ENCODE assay signal across 17 cellular contexts in the genomic region with DNA sequence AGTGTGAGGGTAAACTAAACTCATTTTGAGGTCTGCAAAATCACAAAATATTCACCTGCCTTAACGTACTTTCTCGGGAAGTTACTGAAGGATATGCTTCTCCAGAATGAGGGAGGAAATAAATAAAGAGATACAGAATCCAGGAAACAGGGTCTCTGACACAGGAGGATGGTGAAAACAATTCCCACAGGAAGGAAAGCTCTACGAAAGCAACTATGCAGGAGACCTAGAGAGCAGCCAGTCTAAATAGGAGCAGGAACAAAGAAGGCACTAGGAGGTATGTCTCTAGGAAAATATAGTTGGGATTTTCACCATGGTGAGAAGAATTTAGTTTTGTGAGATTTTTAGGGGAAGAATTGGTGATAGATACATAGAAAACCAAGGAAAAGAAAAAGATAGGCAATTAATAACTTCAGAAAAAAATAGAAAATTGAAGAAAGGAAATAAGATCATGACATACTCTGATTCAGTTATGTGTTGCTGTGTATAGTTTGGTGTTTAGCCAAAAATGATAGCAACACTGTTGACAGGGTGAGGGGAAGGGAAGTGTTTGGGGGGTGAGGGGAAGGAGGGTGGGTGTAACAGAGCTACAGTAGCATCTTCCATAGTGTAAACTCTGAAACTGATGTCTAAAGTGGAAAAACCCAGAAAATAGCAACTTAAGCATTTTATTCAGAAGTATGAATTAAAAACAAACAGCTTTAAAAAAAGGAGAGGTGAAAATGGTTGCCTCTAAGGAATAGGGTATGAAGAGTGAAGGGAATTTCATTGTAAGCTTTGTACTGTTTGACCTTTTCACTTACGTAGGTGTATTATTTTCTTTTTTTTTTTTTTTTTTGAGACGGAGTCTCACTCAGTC. TPM values are rescaled to one million over a fixed set of nuclear protein-coding genes. Genes with fewer than 3 reads are reported as not detected.
DNase-seq lines count a peak whose midpoint lies in the region; ATAC-seq, FAIRE-seq and TF ChIP-seq lines count a peak whose summit lies in the region.
"Had no signal": no experiment of that assay in that cellular context is flagged by ENCODE, and none has a peak within 500 bp of the region (broad histone marks: within the 10 kb centered on the region; RNA-seq: fewer than 3 reads in every experiment).

No MANE protein-coding gene starts in this region.

- H3K79me2 ChIP-seq in GM23338 (replicated peaks; ENCODE audit: insufficient read depth) (no peaks in the 10 kb centered on the region), endothelial cell of umbilical vein (ENCODE audit: control insufficient read depth, insufficient read depth, low read length) (no peaks in the 10 kb centered on the region), hepatocyte (peaks cover 9% of the 10 kb centered on the region)

- ATAC-seq in GM23338 (no peak; the same call in 2 of the 3 replicates), WTC11 (no peak), HG03442 (IDR thresholded peaks at IDR 0.05; ENCODE audit: unreplicated experiment) (no peak)
- no peak for ATAC-seq in activated CD4-positive, CD25-positive, alpha-beta regulatory T cell treated with anti-CD3 and anti-CD28 coated beads, Interleukin-2, amount 50 U/mL, for 24 hours
- ATAC-seq: HCT116 had no signal

- BruUV-seq in endothelial cell of umbilical vein (replicated peaks; lab: Mats Ljungman, UMichigan), result TSS peak; percentile 21

- dilution Hi-C loops in endothelial cell of umbilical vein (cut with MboI; ENCODE audit: extremely low pct_ligation_motif_present, low sequenced_read_pairs), result no loop called here

- peaks cover 11% of the 10 kb centered on the region; the same call in 2 of the 3 replicates for H3K36me3 Mint-ChIP-seq in GM23338 (ENCODE audit: low read depth)
- H3K36me3 Mint-ChIP-seq in WTC11, result peaks cover 9% of the 10 kb centered on the region
- peaks cover 18 to 39% of the 10 kb centered on the region in 2 donors for H3K36me3 Mint-ChIP-seq in CD4-positive, alpha-beta memory T cell

- POLR2A ChIA-PET in WTC11 (lab: Charles Lee), result interaction anchor here (0.7 kb wide), 2 partner anchors 88 to 1808 kb away, joined by 3 to 6 read pairs; no protein-coding TSS in a partner anchor
- POLR2A ChIA-PET in endothelial cell of umbilical vein (lab: Charles Lee), result no interaction called here
- POLR2A ChIA-PET in CD4-positive, alpha-beta memory T cell (lab: Charles Lee; ENCODE audit: partially characterized antibody), result no interaction called here

- no peaks in the 10 kb centered on the region; the same call in 1 of the 2 replicates for H4K20me1 ChIP-seq in GM23338 (replicated peaks; ENCODE audit: insufficient read depth)
- H4K20me1 ChIP-seq in endothelial cell of umbilical vein (replicated peaks; ENCODE audit: control insufficient read depth, extremely low read depth, insufficient read depth, low read length), result no peaks in the 10 kb centered on the region
- no peaks in the 10 kb centered on the region for H4K20me1 ChIP-seq in hepatocyte (ENCODE audit: insufficient read depth, poor library complexity, severe bottlenecking)

- H3F3A ChIP-seq in GM23338 (replicated peaks; ENCODE audit: low read depth), result no peaks in the 10 kb centered on the region

- no peaks in the 10 kb centered on the region for H3K27me3 Mint-ChIP-seq in GM23338 (ENCODE audit: insufficient read depth, low read depth, poor library complexity)
- H3K27me3 Mint-ChIP-seq in WTC11 (ENCODE audit: low read depth), result no peaks in the 10 kb centered on the region
- H3K27me3 Mint-ChIP-seq in CD4-positive, alpha-beta memory T cell, result no peaks in the 10 kb centered on the region

- H3K9me2 ChIP-seq in GM23338 (ENCODE audit: insufficient read depth), result no peaks in the 10 kb centered on the region
- H3K9me2 ChIP-seq in hepatocyte (replicated peaks; ENCODE audit: insufficient read depth), result no peaks in the 10 kb centered on the region

- H3K4me1 ChIP-seq in GM23338 (ENCODE audit: insufficient read depth) (no peaks in the 10 kb centered on the region), endothelial cell of umbilical vein (ENCODE audit: control insufficient read depth, extremely low read depth, insufficient read depth, low read length) (peaks cover 8% of the 10 kb centered on the region), stomach (peaks cover 0 to 62% (median 20%) of the 10 kb centered on the region in 4 donors), hepatocyte (ENCODE audit: insufficient read depth) (peaks cover 8% of the 10 kb centered on the region)
- H3K4me1 ChIP-seq in CD4-positive, alpha-beta memory T cell (ENCODE audit: insufficient read depth, low read length), result no peaks in the 10 kb centered on the region
- H3K4me1 ChIP-seq: Peyer's patch had no signal

- CTCF ChIA-PET in WTC11 (lab: Charles Lee), result interaction anchor here (1.3 kb wide), 1 partner anchor 306 kb away, joined by 4 read pairs; no protein-coding TSS in a partner anchor
- CTCF ChIA-PET in endothelial cell of umbilical vein (lab: Charles Lee), result interaction anchor here (0.9 to 1.6 kb wide), 2 partner anchors 17 to 31 kb away, joined by 3 to 4 read pairs; no protein-coding TSS in a partner anchor
- CTCF ChIA-PET in CD4-positive, alpha-beta memory T cell (lab: Charles Lee; ENCODE audit: partially characterized antibody), result no interaction called here

- H3K27me3 ChIP-seq in GM23338 (ENCODE audit: insufficient read depth) (no peaks in the 10 kb centered on the region), endothelial cell of umbilical vein (ENCODE audit: control insufficient read depth in 2 of 2, insufficient read depth in 2 of 2, low read length in 2 of 2) (no peaks in the 10 kb centered on the region), stomach (no peaks in the 10 kb centered on the region), hepatocyte (no peaks in the 10 kb centered on the region)
- H3K27me3 ChIP-seq in CD4-positive, alpha-beta memory T cell (ENCODE audit: insufficient read depth, low read length), result no peaks in the 10 kb centered on the region
- H3K27me3 ChIP-seq: Peyer's patch had no signal

- H3K9me3 Mint-ChIP-seq in GM23338 (no peaks in the 10 kb centered on the region), WTC11 (no peaks in the 10 kb centered on the region)
- H3K9me3 Mint-ChIP-seq in CD4-positive, alpha-beta memory T cell, result peaks cover 0 to 2% (median 0%) of the 10 kb centered on the region in 8 donors

- H3K27ac Mint-ChIP-seq in GM23338 (peak overlapping the region; percentile 59), WTC11 (peak overlapping the region; percentile 42; the same call in 1 of the 2 replicates)
- H3K27ac Mint-ChIP-seq in CD4-positive, alpha-beta memory T cell, result peak overlapping the region in 1 of 7 donors; percentile 6

- H3K9ac ChIP-seq in endothelial cell of umbilical vein (replicated peaks; ENCODE audit: extremely low read depth, insufficient read depth, low read length), result peak overlapping the region; percentile 12

- H2AFZ ChIP-seq in GM23338 (no peak overlapping the region), endothelial cell of umbilical vein (ENCODE audit: low read depth, low read length) (no peak overlapping the region), hepatocyte (no peak overlapping the region)

- H3K9me3 ChIP-seq in endothelial cell of umbilical vein (replicated peaks; ENCODE audit: control insufficient read depth, insufficient read depth, low read length), result no peaks in the 10 kb centered on the region
- peaks cover 0 to 5% (median 0%) of the 10 kb centered on the region in 4 donors for H3K9me3 ChIP-seq in stomach
- no peaks in the 10 kb centered on the region for H3K9me3 ChIP-seq in CD4-positive, alpha-beta memory T cell (ENCODE audit: control insufficient read depth in 1 of 2, low read length in 2 of 2)
- no peaks in the 10 kb centered on the region for H3K9me3 ChIP-seq in hepatocyte (ENCODE audit: low read depth)
- H3K9me3 ChIP-seq: Peyer's patch had no signal

- TF ChIP-seq CTCF in GM23338 (conservative IDR thresholded peaks at IDR 0.05; ENCODE audit: low read depth in 2 of 2) (no peak), WTC11 (IDR thresholded peaks at IDR 0.05) (no peak), endothelial cell of umbilical vein (IDR thresholded peaks at IDR 0.05; ENCODE audit: extremely low read depth in 1 of 2, insufficient read depth in 1 of 2, low read depth in 1 of 2, low read length in 2 of 2) (no peak), stomach (IDR thresholded peaks at IDR 0.05) (no peak), hepatocyte (IDR thresholded peaks at IDR 0.05; ENCODE audit: poor library complexity) (no peak)

- H3K4me1 Mint-ChIP-seq in GM23338, result no peaks in the 10 kb centered on the region; the same call in 2 of the 3 replicates
- no peaks in the 10 kb centered on the region for H3K4me1 Mint-ChIP-seq in WTC11
- H3K4me1 Mint-ChIP-seq in CD4-positive, alpha-beta memory T cell, result peaks cover 0 to 5% (median 1%) of the 10 kb centered on the region in 4 donors

- intact Hi-C loops in endothelial cell of umbilical vein (cut with micrococcal nuclease), result no loop called here
- intact Hi-C loops in stomach (cut with DNase I; ENCODE audit: low total_unique reads), result no loop called here
- intact Hi-C loops in CD4-positive, alpha-beta memory T cell (cut with micrococcal nuclease), result no loop called here

- H3K4me3 ChIP-seq in GM23338, result no peak overlapping the region
- H3K4me3 ChIP-seq in endothelial cell of umbilical vein (replicated peaks in 1 of 3; ENCODE audit: insufficient read depth in 1 of 3, low read depth in 1 of 3, low read length in 3 of 3), result no peak overlapping the region
- H3K4me3 ChIP-seq in stomach, result no peak overlapping the region
- H3K4me3 ChIP-seq in CD4-positive, alpha-beta memory T cell (ENCODE audit: low read length in 2 of 2), result no peak overlapping the region
- H3K4me3 ChIP-seq in hepatocyte, result no peak overlapping the region
- H3K4me3 ChIP-seq: Peyer's patch, SK-N-MC had no signal

- WGBS in stomach, 5 donors, result 88 to 94% (median 92%) methylated on average over 5 of the region's 5 CpGs
- over 99% methylated on average over 5 of the region's 5 CpGs for WGBS in hepatocyte (ENCODE audit: low lambda C conversion rate, missing lambda C conversion rate)

- no peak for TF ChIP-seq EP300 in stomach (IDR thresholded peaks at IDR 0.05)

- H3K4me2 ChIP-seq in GM23338 (no peak overlapping the region), endothelial cell of umbilical vein (ENCODE audit: insufficient read depth, low read length) (no peak overlapping the region), hepatocyte (no peak overlapping the region)

- H3K9me1 ChIP-seq in endothelial cell of umbilical vein (replicated peaks; ENCODE audit: control insufficient read depth, extremely low read depth, insufficient read depth, low read length), result no peaks in the 10 kb centered on the region

- H3K36me3 ChIP-seq in GM23338 (ENCODE audit: insufficient read depth), result no peaks in the 10 kb centered on the region
- H3K36me3 ChIP-seq in endothelial cell of umbilical vein (ENCODE audit: control insufficient read depth in 2 of 2, extremely low read depth in 1 of 2, insufficient read depth in 2 of 2, low read length in 2 of 2), result no peaks in the 10 kb centered on the region
- H3K36me3 ChIP-seq in stomach, result peaks cover 0 to 15% (median 8%) of the 10 kb centered on the region in 4 donors
- no peaks in the 10 kb centered on the region for H3K36me3 ChIP-seq in CD4-positive, alpha-beta memory T cell (ENCODE audit: insufficient read depth, low read length)
- H3K36me3 ChIP-seq in hepatocyte (replicated peaks; ENCODE audit: insufficient read depth, low read depth), result no peaks in the 10 kb centered on the region
- H3K36me3 ChIP-seq: Peyer's patch had no signal

- no peak overlapping the region for H3K4me3 Mint-ChIP-seq in GM23338
- H3K4me3 Mint-ChIP-seq in WTC11, result no peak overlapping the region
- H3K4me3 Mint-ChIP-seq in CD4-positive, alpha-beta memory T cell, result no peak overlapping the region

- no peak for FAIRE-seq in endothelial cell of umbilical vein (lab: Jason Lieb, UNC)

- TF ChIP-seq POLR2A in endothelial cell of umbilical vein (IDR thresholded peaks at IDR 0.05; ENCODE audit: low read depth, low read length) (no peak), stomach (IDR thresholded peaks at IDR 0.05) (no peak)

- H3K27ac ChIP-seq in GM23338 (ENCODE audit: low read depth), result 0 out of 2 replicates have a peak overlapping the region, but pooled peaks have one; percentile 24
- peak overlapping the region; percentile 24 for H3K27ac ChIP-seq in endothelial cell of umbilical vein (ENCODE audit: insufficient read depth, low read depth, low read length)
- peak overlapping the region in 3 of 5 donors; percentile 19 to 68 (median 35) for H3K27ac ChIP-seq in stomach
- no peak overlapping the region for H3K27ac ChIP-seq in CD4-positive, alpha-beta memory T cell (ENCODE audit: low read depth, low read length)
- H3K27ac ChIP-seq in hepatocyte, result no peak overlapping the region
- H3K27ac ChIP-seq: C4-2B, Peyer's patch, SK-N-MC had no signal

- DNase-seq in GM23338 (ENCODE audit: low spot score) (no peak), WTC11 (ENCODE audit: low spot score) (no peak), endothelial cell of umbilical vein (ENCODE audit: low read depth, low spot score) (peak; percentile 68), stomach (no peak), hepatocyte (ENCODE audit: low spot score) (no peak)
- no peak for DNase-seq in CD4-positive, alpha-beta memory T cell
- DNase-seq: COR-L47, MM.1S, NCI-H1092 treated with DMSO at 0.1 percent for 48 hours, NCI-H524, Peyer's patch, Right ventricle myocardium superior had no signal

RNA-seq across cellular contexts. Expression of a gene that starts 9.8 kb away (rescaled TPM):
- total RNA-seq in GM23338 (2014; rRNA removed; shearing (Covaris generic)), result 0.90 and 1.9 TPM in 2 replicates
- polyA plus RNA-seq in GM23338 (2016; fragmentation: Nextera tagmentation; extraction: Ambion mirVana) (0.24 TPM in 1 of 2 replicates, not detected in the other), endothelial cell of umbilical vein (0.36 and 0.62 TPM in 2 replicates), stomach (not detected), hepatocyte (0.75 TPM in 1 of 2 replicates, not detected in the other)
- total RNA-seq in WTC11 (2021) (0.63 to 0.66 TPM in 2 of 3 replicates, not detected in the other), endothelial cell of umbilical vein (2.4 and 2.7 TPM in 2 replicates), stomach (1 to 10 TPM in 1 of 5 donors, not detected in 4; 7.0 TPM), hepatocyte (0.50 and 2.2 TPM in 2 replicates)
- 0.08 TPM in 1 of 2 replicates, not detected in the other for polyA plus RNA-seq in endothelial cell of umbilical vein (2011; cell fraction: cytosol; rRNA removed)
- polyA plus RNA-seq in endothelial cell of umbilical vein (2011; cell fraction: nucleus; rRNA removed), result 0.78 and 3.1 TPM in 2 replicates
- polyA plus RNA-seq in endothelial cell of umbilical vein (2012), result not detected in 2 replicates
- 32.6 and 32.7 TPM in 2 replicates for polyA minus RNA-seq in endothelial cell of umbilical vein
- 1.4 TPM for polyA minus RNA-seq in endothelial cell of umbilical vein (2011; cell fraction: cytosol; rRNA and poly(A)+ RNA removed)
- 49.4 and 58.0 TPM in 2 replicates for polyA minus RNA-seq in endothelial cell of umbilical vein (2011; cell fraction: nucleus; rRNA and poly(A)+ RNA removed)
- 1 to 10 TPM; 1.0 to 2.3 TPM for total RNA-seq in CD4-positive, alpha-beta memory T cell
- polyA plus RNA-seq in CD4-positive, alpha-beta memory T cell, result not detected
- total RNA-seq: Right ventricle myocardium superior had no signal

Comparison
In these comparisons a context has a peak if more than half of its experiments do, and no peak if none do; other contexts are left out.
1. H3K27ac ChIP-seq: peak in GM23338 (single experiment), endothelial cell of umbilical vein (single experiment) and stomach (3 of 5); none in CD4-positive, alpha-beta memory T cell (single experiment) and hepatocyte (single experiment).